ENCODE assay signal across 17 cellular contexts in the genomic region with DNA sequence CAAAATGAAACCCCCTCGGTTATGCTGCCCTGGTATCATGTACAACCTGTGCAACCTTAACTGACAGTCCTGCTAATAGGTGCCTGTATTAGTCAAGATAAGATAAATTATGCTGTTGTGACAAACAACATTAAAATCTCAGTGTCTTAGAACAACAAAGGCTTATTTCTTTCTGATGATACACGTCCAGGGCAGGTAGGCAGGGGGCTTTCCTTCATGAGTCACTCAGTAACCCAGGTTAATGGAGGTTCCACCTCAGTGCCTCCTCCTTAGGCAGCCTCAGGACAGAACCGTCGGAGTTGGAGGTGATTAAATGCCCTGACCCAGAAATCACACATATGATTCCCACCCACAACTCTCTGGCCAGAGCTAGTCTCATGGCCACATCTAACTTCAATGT.
DNase-seq lines count a peak whose midpoint lies in the region; ATAC-seq and TF ChIP-seq lines count a peak whose summit lies in the region.
"Had no signal": no experiment of that assay in that cellular context is flagged by ENCODE, and none has a peak within 500 bp of the region (broad histone marks: within the 10 kb centered on the region; RNA-seq: fewer than 3 reads in every experiment).

No MANE protein-coding gene starts in this region.

- H3K36me3 ChIP-seq in HCT116 (ENCODE audit: control insufficient read depth in 1 of 2, insufficient read depth in 2 of 2, low read length in 2 of 2), result no peaks in the 10 kb centered on the region

- H3K9me3 ChIP-seq in HCT116 (ENCODE audit: control insufficient read depth in 1 of 2, insufficient read depth in 1 of 2, low read depth in 1 of 2, low read length in 2 of 2), result no peaks in the 10 kb centered on the region

- POLR2A ChIA-PET in HCT116 (lab: Charles Lee), result interaction anchor here (1.2 kb wide), 1 partner anchor 10 kb away, joined by 4 read pairs; no protein-coding TSS in a partner anchor
- POLR2A ChIA-PET in WTC11 (lab: Charles Lee), result no interaction called here
- POLR2A ChIA-PET in activated CD8-positive, alpha-beta T cell treated with anti-CD3 and anti-CD28 coated beads, Interleukin-2, amount 10 ng/mL, durations not matched to agents 7 days and 5 days (lab: Charles Lee), result no interaction called here

- TF ChIP-seq POLR2A in HCT116 (IDR thresholded peaks at IDR 0.05; ENCODE audit: borderline replicate concordance, extremely low read depth, insufficient read depth, insufficient read length), result no peak

- TF ChIP-seq CTCF in HCT116 (IDR thresholded peaks at IDR 0.05 in 2 of 3, conservative IDR thresholded peaks at IDR 0.05 in 1 of 3; ENCODE audit: borderline replicate concordance in 1 of 3, insufficient read depth in 1 of 3, low read depth in 2 of 3, low read length in 2 of 3) (no peak), WTC11 (IDR thresholded peaks at IDR 0.05) (no peak)

- no peaks in the 10 kb centered on the region for H3K9me2 ChIP-seq in HCT116 (ENCODE audit: insufficient read depth)

- H3K27ac ChIP-seq in HCT116 (ENCODE audit: low read depth, low read length), result no peak overlapping the region

- 0 out of 2 replicates have a peak overlapping the region, but pooled peaks have one; percentile 1 for H3K27ac Mint-ChIP-seq in WTC11
- no peak overlapping the region for H3K27ac Mint-ChIP-seq in activated CD8-positive, alpha-beta T cell treated with anti-CD3 and anti-CD28 coated beads, Interleukin-2, amount 10 ng/mL, durations not matched to agents 7 days and 5 days
- H3K27ac Mint-ChIP-seq: CD14-positive monocyte had no signal

- H3K4me1 Mint-ChIP-seq in WTC11, result peaks cover 17% of the 10 kb centered on the region
- H3K4me1 Mint-ChIP-seq in activated CD8-positive, alpha-beta T cell treated with anti-CD3 and anti-CD28 coated beads, Interleukin-2, amount 10 ng/mL, durations not matched to agents 7 days and 5 days (ENCODE audit: low read depth), result peaks cover 2% of the 10 kb centered on the region

- no peaks in the 10 kb centered on the region for H3K9me3 Mint-ChIP-seq in WTC11
- H3K9me3 Mint-ChIP-seq in activated CD8-positive, alpha-beta T cell treated with anti-CD3 and anti-CD28 coated beads, Interleukin-2, amount 10 ng/mL, durations not matched to agents 7 days and 5 days (ENCODE audit: insufficient read depth), result no peaks in the 10 kb centered on the region

- no peak overlapping the region for H3K9ac ChIP-seq in HCT116 (ENCODE audit: low read length)

- H2AFZ ChIP-seq in HCT116 (ENCODE audit: low read depth, low read length, poor library complexity, severe bottlenecking), result no peak overlapping the region

- ATAC-seq in HCT116, result no peak; the same call in 1 of the 2 replicates
- no peak for ATAC-seq in WTC11
- no peak for ATAC-seq in activated CD8-positive, alpha-beta T cell treated with anti-CD3 and anti-CD28 coated beads, Interleukin-2, amount 10 ng/mL, durations not matched to agents 7 days and 5 days
- ATAC-seq: GM12878 had no signal

- H3K4me3 ChIP-seq in HCT116 (replicated peaks in 1 of 2; ENCODE audit: low read depth in 1 of 2, low read length in 2 of 2), result no peak overlapping the region
- H3K4me3 ChIP-seq: GM12878 had no signal

- no peaks in the 10 kb centered on the region for H3K79me2 ChIP-seq in HCT116 (ENCODE audit: insufficient read depth, low read length)

- no peaks in the 10 kb centered on the region for H3K36me3 Mint-ChIP-seq in WTC11
- no peaks in the 10 kb centered on the region for H3K36me3 Mint-ChIP-seq in activated CD8-positive, alpha-beta T cell treated with anti-CD3 and anti-CD28 coated beads, Interleukin-2, amount 10 ng/mL, durations not matched to agents 7 days and 5 days (ENCODE audit: low read depth)

- no peaks in the 10 kb centered on the region for H4K20me1 ChIP-seq in HCT116 (ENCODE audit: insufficient read depth)

- no peak for TF ChIP-seq RAD21 in HCT116 (IDR thresholded peaks at IDR 0.05; ENCODE audit: low read depth)

- no peaks in the 10 kb centered on the region for H3K27me3 ChIP-seq in HCT116 (ENCODE audit: insufficient read depth, low read length)

- intact Hi-C loops in HCT116 (cut with micrococcal nuclease), result no loop called here

- no peak overlapping the region for H3K4me3 Mint-ChIP-seq in WTC11
- H3K4me3 Mint-ChIP-seq in activated CD8-positive, alpha-beta T cell treated with anti-CD3 and anti-CD28 coated beads, Interleukin-2, amount 10 ng/mL, durations not matched to agents 7 days and 5 days, result no peak overlapping the region

- no TSS peak for BruUV-seq in HCT116 (replicated peaks; lab: Mats Ljungman, UMichigan)

- CTCF ChIA-PET in HCT116 (lab: Charles Lee) (no interaction called here), WTC11 (lab: Charles Lee) (interaction anchor here (0.6 to 2.2 kb wide), 2 partner anchors 189 to 384 kb away, joined by 3 to 9 read pairs; no protein-coding TSS in a partner anchor)
- CTCF ChIA-PET in activated CD8-positive, alpha-beta T cell treated with anti-CD3 and anti-CD28 coated beads, Interleukin-2, amount 10 ng/mL, durations not matched to agents 7 days and 5 days (lab: Charles Lee), result no interaction called here

- DNase-seq in HCT116 (ENCODE audit: low read depth, low spot score) (no peak), WTC11 (ENCODE audit: low spot score) (no peak), islet precursor cell (peak; percentile 54), renal cortical epithelial cell (ENCODE audit: low read depth) (peak; percentile 82), NCI-H1694 (lab: John Stamatoyannopoulos, UW) (no peak), AG08396 (ENCODE audit: low spot score) (no peak), midbrain (lab: John Stamatoyannopoulos, UW) (no peak)
- no peak for DNase-seq in activated CD8-positive, alpha-beta T cell treated with anti-CD3 and anti-CD28 coated beads, Interleukin-2, amount 10 ng/mL, durations not matched to agents 7 days and 5 days
- DNase-seq: COR-L47; HCEC 1CT; NCI-H146; NCI-H2227 treated with DMSO at 0.1 percent for 48 hours; NCI-H526; NK-92 treated with Interleukin-12 subunit alpha and Interleukin-12 subunit beta, amount 100 ng/mL, for 24 hours; SIG-M5 had no signal

- RAD21 ChIA-PET in HCT116 (lab: Charles Lee; ENCODE audit: low non-redundant PET in 1 of 2, low total read pairs in 2 of 2, uncharacterized antibody in 2 of 2, unreplicated experiment in 2 of 2), result no interaction called here

- peaks cover 4 to 11% of the 10 kb centered on the region in 2 experiments for H3K4me1 ChIP-seq in HCT116 (ENCODE audit: control insufficient read depth in 1 of 2, insufficient read depth in 2 of 2, low read length in 2 of 2)

- H3K27me3 Mint-ChIP-seq in WTC11 (ENCODE audit: low read depth), result peaks cover 21% of the 10 kb centered on the region
- peaks cover 42% of the 10 kb centered on the region for H3K27me3 Mint-ChIP-seq in activated CD8-positive, alpha-beta T cell treated with anti-CD3 and anti-CD28 coated beads, Interleukin-2, amount 10 ng/mL, durations not matched to agents 7 days and 5 days (ENCODE audit: low read depth)

- peak overlapping the region; percentile 21; the same call in 1 of the 2 replicates for H3K4me2 ChIP-seq in HCT116 (ENCODE audit: low read length)

TF ChIP-seq in HCT116, 20 proteins besides CTCF, POLR2A, EP300 and RAD21:
- TF ChIP-seq SRF (IDR thresholded peaks at IDR 0.05; ENCODE audit: low read depth) (no peak), EGR1 (IDR thresholded peaks at IDR 0.05; ENCODE audit: low read depth) (no peak), JUND (IDR thresholded peaks at IDR 0.05) (no peak)

TF ChIP-seq in WTC11, 78 proteins besides CTCF, POLR2A, EP300 and RAD21 (continues in another document):
- TF ChIP-seq, protein P1, sequence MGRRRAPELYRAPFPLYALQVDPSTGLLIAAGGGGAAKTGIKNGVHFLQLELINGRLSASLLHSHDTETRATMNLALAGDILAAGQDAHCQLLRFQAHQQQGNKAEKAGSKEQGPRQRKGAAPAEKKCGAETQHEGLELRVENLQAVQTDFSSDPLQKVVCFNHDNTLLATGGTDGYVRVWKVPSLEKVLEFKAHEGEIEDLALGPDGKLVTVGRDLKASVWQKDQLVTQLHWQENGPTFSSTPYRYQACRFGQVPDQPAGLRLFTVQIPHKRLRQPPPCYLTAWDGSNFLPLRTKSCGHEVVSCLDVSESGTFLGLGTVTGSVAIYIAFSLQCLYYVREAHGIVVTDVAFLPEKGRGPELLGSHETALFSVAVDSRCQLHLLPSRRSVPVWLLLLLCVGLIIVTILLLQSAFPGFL (CRISPR knock-in tag; IDR thresholded peaks at IDR 0.05; ENCODE audit: borderline replicate concordance), result no peak
- TF ChIP-seq, protein P2, sequence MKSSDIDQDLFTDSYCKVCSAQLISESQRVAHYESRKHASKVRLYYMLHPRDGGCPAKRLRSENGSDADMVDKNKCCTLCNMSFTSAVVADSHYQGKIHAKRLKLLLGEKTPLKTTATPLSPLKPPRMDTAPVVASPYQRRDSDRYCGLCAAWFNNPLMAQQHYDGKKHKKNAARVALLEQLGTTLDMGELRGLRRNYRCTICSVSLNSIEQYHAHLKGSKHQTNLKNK (CRISPR knock-in tag; IDR thresholded peaks at IDR 0.05), result no peak
- TF ChIP-seq, protein P3, sequence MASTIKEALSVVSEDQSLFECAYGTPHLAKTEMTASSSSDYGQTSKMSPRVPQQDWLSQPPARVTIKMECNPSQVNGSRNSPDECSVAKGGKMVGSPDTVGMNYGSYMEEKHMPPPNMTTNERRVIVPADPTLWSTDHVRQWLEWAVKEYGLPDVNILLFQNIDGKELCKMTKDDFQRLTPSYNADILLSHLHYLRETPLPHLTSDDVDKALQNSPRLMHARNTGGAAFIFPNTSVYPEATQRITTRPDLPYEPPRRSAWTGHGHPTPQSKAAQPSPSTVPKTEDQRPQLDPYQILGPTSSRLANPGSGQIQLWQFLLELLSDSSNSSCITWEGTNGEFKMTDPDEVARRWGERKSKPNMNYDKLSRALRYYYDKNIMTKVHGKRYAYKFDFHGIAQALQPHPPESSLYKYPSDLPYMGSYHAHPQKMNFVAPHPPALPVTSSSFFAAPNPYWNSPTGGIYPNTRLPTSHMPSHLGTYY (CRISPR knock-in tag; IDR thresholded peaks at IDR 0.05), result no peak
- TF ChIP-seq, protein P4, sequence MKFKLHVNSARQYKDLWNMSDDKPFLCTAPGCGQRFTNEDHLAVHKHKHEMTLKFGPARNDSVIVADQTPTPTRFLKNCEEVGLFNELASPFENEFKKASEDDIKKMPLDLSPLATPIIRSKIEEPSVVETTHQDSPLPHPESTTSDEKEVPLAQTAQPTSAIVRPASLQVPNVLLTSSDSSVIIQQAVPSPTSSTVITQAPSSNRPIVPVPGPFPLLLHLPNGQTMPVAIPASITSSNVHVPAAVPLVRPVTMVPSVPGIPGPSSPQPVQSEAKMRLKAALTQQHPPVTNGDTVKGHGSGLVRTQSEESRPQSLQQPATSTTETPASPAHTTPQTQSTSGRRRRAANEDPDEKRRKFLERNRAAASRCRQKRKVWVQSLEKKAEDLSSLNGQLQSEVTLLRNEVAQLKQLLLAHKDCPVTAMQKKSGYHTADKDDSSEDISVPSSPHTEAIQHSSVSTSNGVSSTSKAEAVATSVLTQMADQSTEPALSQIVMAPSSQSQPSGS (CRISPR knock-in tag; IDR thresholded peaks at IDR 0.05; ENCODE audit: borderline replicate concordance, low read depth), result no peak

Comparison
In these comparisons a context has a peak if more than half of its experiments do, and no peak if none do; other contexts are left out.
1. DNase-seq: peak in islet precursor cell (single experiment) and renal cortical epithelial cell (single experiment); none in HCT116 (single experiment), WTC11 (single experiment), NCI-H1694 (single experiment), activated CD8-positive, alpha-beta T cell treated with anti-CD3 and anti-CD28 coated beads, Interleukin-2, amount 10 ng/mL, durations not matched to agents 7 days and 5 days (single experiment), AG08396 (single experiment) and midbrain (single experiment).